23 cellular contexts compared by ENCODE assay signal in genomic region chr1:203055166-203055799, GRCh38. TPM values are rescaled to one million over a fixed set of nuclear protein-coding genes. Genes with fewer than 3 reads are reported as not detected.
DNase-seq lines count a peak whose midpoint lies in the region; ATAC-seq, FAIRE-seq and TF ChIP-seq lines count a peak whose summit lies in the region.
"Had no signal": no experiment of that assay in that cellular context is flagged by ENCODE, and none has a peak within 500 bp of the region (broad histone marks: within the 10 kb centered on the region; RNA-seq: fewer than 3 reads in every experiment).

No MANE protein-coding gene starts in this region.

- H4K20me1 ChIP-seq in BLaER1 (no peaks in the 10 kb centered on the region), HepG2 (ENCODE audit: insufficient read depth, low read length) (no peaks in the 10 kb centered on the region), GM23248 (ENCODE audit: insufficient read depth) (no peaks in the 10 kb centered on the region)

- in situ Hi-C loops in HepG2 (cut with HindIII; ENCODE audit: extremely low pct_ligation_motif_present, low pct_unique_long_range_greater_than_20kb): no loop called here
- in situ Hi-C loops in GM23248 (cut with MboI): no loop called here

- H3K4me3 Mint-ChIP-seq in WTC11: no peak overlapping the region
- H3K4me3 Mint-ChIP-seq in stimulated activated effector memory CD8-positive, alpha-beta T cell treated with anti-CD3 and anti-CD28 coated beads, Interleukin-12 subunit alpha, Interleukin-12 subunit beta, amount 100 ng/mL, for 72 hours: no peak overlapping the region
- H3K4me3 Mint-ChIP-seq: activated CD4-positive, alpha-beta memory T cell treated with anti-CD3 and anti-CD28 coated beads for 36 hours; activated naive CD4-positive, alpha-beta T cell treated with anti-CD3 and anti-CD28 coated beads, Interleukin-2, amount 50 U/mL, for 24 hours; activated T-cell treated with anti-CD3 and anti-CD28 coated beads, Interleukin-2, amount 50 U/mL, for 24 hours had no signal

- H3K27me3 ChIP-seq in BLaER1 (no peaks in the 10 kb centered on the region), HepG2 (ENCODE audit: control insufficient read depth in 1 of 2, insufficient read depth in 2 of 2, low read length in 2 of 2) (peaks cover 5 to 27% of the 10 kb centered on the region in 2 experiments; a peak in 4 of 5 replicates), esophagus squamous epithelium (peaks cover 0 to 16% (median 0%) of the 10 kb centered on the region in 4 donors), GM23248 (replicated peaks; ENCODE audit: insufficient read depth) (no peaks in the 10 kb centered on the region)
- H3K27me3 ChIP-seq: thyroid gland had no signal

- TF ChIP-seq EP300 in HepG2 (IDR thresholded peaks at IDR 0.05; ENCODE audit: low read depth in 2 of 2, low read length in 2 of 2) (no peak), HepG2 (CRISPR knock-in tag; IDR thresholded peaks at IDR 0.05; ENCODE audit: borderline replicate concordance) (no peak)

- no peak for TF ChIP-seq CTCF in WTC11 (IDR thresholded peaks at IDR 0.05)
- 0 out of 2 replicates have a peak, but pooled peaks have one; percentile 3 for TF ChIP-seq CTCF in HepG2 (CRISPR knock-in tag; IDR thresholded peaks at IDR 0.05)
- no peak for TF ChIP-seq CTCF in esophagus squamous epithelium (IDR thresholded peaks at IDR 0.05)

- intact Hi-C loops in HepG2 (cut with micrococcal nuclease; ENCODE audit: unreplicated experiment) (no loop called here), esophagus squamous epithelium (cut with DNase I) (no loop called here)

- BruUV-seq in HepG2 (replicated peaks; lab: Mats Ljungman, UMichigan): no TSS peak

- no peaks in the 10 kb centered on the region for H3K27me3 Mint-ChIP-seq in WTC11 (ENCODE audit: low read depth)
- H3K27me3 Mint-ChIP-seq: activated naive CD4-positive, alpha-beta T cell treated with anti-CD3 and anti-CD28 coated beads, Interleukin-2, amount 50 U/mL, for 24 hours had no signal

- H3K4me3 ChIP-seq in BLaER1 (no peak overlapping the region), HepG2 (replicated peaks in 1 of 3; ENCODE audit: insufficient read depth in 1 of 3, low read depth in 2 of 3, low read length in 3 of 3) (no peak overlapping the region), esophagus squamous epithelium (no peak overlapping the region), GM23248 (no peak overlapping the region)
- H3K4me3 ChIP-seq: lower lobe of right lung, psoas muscle, thyroid gland had no signal

- 74% methylated on average over 19 of the region's 24 CpGs for WGBS in HepG2 (ENCODE audit: low lambda C conversion rate)
- WGBS in esophagus squamous epithelium, 2 donors: 83 to 85% methylated on average over 9 to 17 of the region's 24 CpGs
- WGBS in GM23248 (ENCODE audit: low coverage in 1 of 2, low lambda C conversion rate in 2 of 2, missing lambda C conversion rate in 2 of 2), 2 experiments: 89 to 93% methylated on average over 23 to 24 of the region's 24 CpGs

- DNase-seq in HEK293T (ENCODE audit: extremely low spot score) (peak; percentile 60), WTC11 (ENCODE audit: low spot score) (peak; percentile 69), HepG2 (ENCODE audit: low spot score) (no peak), esophagus squamous epithelium (lab: John Stamatoyannopoulos, UW) (no peak), GM23248 (no peak)
- no peak for DNase-seq in stimulated activated effector memory CD8-positive, alpha-beta T cell treated with anti-CD3 and anti-CD28 coated beads, Interleukin-12 subunit alpha, Interleukin-12 subunit beta, amount 100 ng/mL, for 72 hours (ENCODE audit: low spot score in 2 of 2)
- DNase-seq: activated CD4-positive, alpha-beta memory T cell treated with anti-CD3 and anti-CD28 coated beads for 36 hours; activated T-cell treated with anti-CD3 and anti-CD28 coated beads, Interleukin-2, amount 50 U/mL, for 24 hours; AML-193; KBM-7; lower lobe of right lung; NCI-H1092 treated with DMSO at 0.1 percent for 48 hours; NCI-H2107; NCI-H748 treated with DMSO at 0.1 percent for 48 hours; RPMI8226 had no signal

- H2AFZ ChIP-seq in HepG2 (ENCODE audit: low read length) (no peak overlapping the region), GM23248 (no peak overlapping the region)

- peak overlapping the region; percentile 78 for H3K4me2 ChIP-seq in BLaER1
- H3K4me2 ChIP-seq in HepG2 (ENCODE audit: low read depth, low read length): no peak overlapping the region
- H3K4me2 ChIP-seq in GM23248 (ENCODE audit: unreplicated experiment): no peak overlapping the region

- CTCF ChIA-PET in HEK293T (lab: Yijun Ruan, JAX) (interaction anchor here (1.0 to 4.3 kb wide), 3 partner anchors 9 to 15 kb away, joined by 3 to 25 read pairs (median 3); no protein-coding TSS in a partner anchor), WTC11 (lab: Charles Lee) (interaction anchor here (0.6 to 11.5 kb wide), 26 partner anchors 9 to 1497 kb away, joined by 3 to 412 read pairs (median 6); partner anchors contain the start of genes ADORA1 and PPFIA4), HepG2 (lab: Yijun Ruan, JAX; ENCODE audit: low intra/inter-chr PET ratio, low total read pairs) (no interaction called here)

- peaks cover 47% of the 10 kb centered on the region for H3K4me1 Mint-ChIP-seq in WTC11
- H3K4me1 Mint-ChIP-seq in stimulated activated effector memory CD8-positive, alpha-beta T cell treated with anti-CD3 and anti-CD28 coated beads, Interleukin-12 subunit alpha, Interleukin-12 subunit beta, amount 100 ng/mL, for 72 hours: no peaks in the 10 kb centered on the region
- H3K4me1 Mint-ChIP-seq: activated naive CD4-positive, alpha-beta T cell treated with anti-CD3 and anti-CD28 coated beads, Interleukin-2, amount 50 U/mL, for 24 hours had no signal

- TF ChIP-seq RAD21 in HepG2 (CRISPR knock-in tag; IDR thresholded peaks at IDR 0.05): no peak

- no peak for TF ChIP-seq POLR2A in HepG2 (IDR thresholded peaks at IDR 0.05; ENCODE audit: insufficient read depth in 1 of 2, low read depth in 2 of 2, low read length in 2 of 2)
- TF ChIP-seq POLR2A in esophagus squamous epithelium (IDR thresholded peaks at IDR 0.05): no peak

- H3K9me3 Mint-ChIP-seq in WTC11: no peaks in the 10 kb centered on the region
- no peaks in the 10 kb centered on the region for H3K9me3 Mint-ChIP-seq in stimulated activated effector memory CD8-positive, alpha-beta T cell treated with anti-CD3 and anti-CD28 coated beads, Interleukin-12 subunit alpha, Interleukin-12 subunit beta, amount 100 ng/mL, for 72 hours
- H3K9me3 Mint-ChIP-seq: activated CD4-positive, alpha-beta memory T cell treated with anti-CD3 and anti-CD28 coated beads for 36 hours; activated naive CD4-positive, alpha-beta T cell treated with anti-CD3 and anti-CD28 coated beads, Interleukin-2, amount 50 U/mL, for 24 hours; activated T-cell treated with anti-CD3 and anti-CD28 coated beads, Interleukin-2, amount 50 U/mL, for 24 hours had no signal

- FAIRE-seq in HepG2 (lab: Jason Lieb, UNC): no peak
- FAIRE-seq: colon, frontal cortex, GM18507 had no signal

- peaks cover 29% of the 10 kb centered on the region for H3K36me3 Mint-ChIP-seq in WTC11
- peaks cover 30% of the 10 kb centered on the region for H3K36me3 Mint-ChIP-seq in stimulated activated effector memory CD8-positive, alpha-beta T cell treated with anti-CD3 and anti-CD28 coated beads, Interleukin-12 subunit alpha, Interleukin-12 subunit beta, amount 100 ng/mL, for 72 hours
- H3K36me3 Mint-ChIP-seq: activated CD4-positive, alpha-beta memory T cell treated with anti-CD3 and anti-CD28 coated beads for 36 hours; activated naive CD4-positive, alpha-beta T cell treated with anti-CD3 and anti-CD28 coated beads, Interleukin-2, amount 50 U/mL, for 24 hours had no signal

- peaks cover 67% of the 10 kb centered on the region for H3K36me3 ChIP-seq in BLaER1
- no peaks in the 10 kb centered on the region for H3K36me3 ChIP-seq in HepG2 (replicated peaks in 1 of 2; ENCODE audit: control insufficient read depth in 1 of 2, insufficient read depth in 2 of 2, low read length in 2 of 2)
- H3K36me3 ChIP-seq in esophagus squamous epithelium: no peaks in the 10 kb centered on the region
- H3K36me3 ChIP-seq in GM23248 (ENCODE audit: low read depth): peaks cover 4% of the 10 kb centered on the region; the same call in 1 of the 2 replicates
- H3K36me3 ChIP-seq: lower lobe of right lung, thyroid gland had no signal

- peak overlapping the region; percentile 76 for H3K27ac ChIP-seq in BLaER1
- no peak overlapping the region for H3K27ac ChIP-seq in HepG2 (ENCODE audit: extremely low read length, insufficient read depth, low read length)
- no peak overlapping the region for H3K27ac ChIP-seq in esophagus squamous epithelium
- no peak overlapping the region for H3K27ac ChIP-seq in GM23248
- H3K27ac ChIP-seq: lower lobe of right lung, psoas muscle, thyroid gland had no signal

- peak; percentile 64 for ATAC-seq in WTC11
- ATAC-seq in HepG2: peak; percentile 61
- ATAC-seq in stimulated activated effector memory CD8-positive, alpha-beta T cell treated with anti-CD3 and anti-CD28 coated beads, Interleukin-12 subunit alpha, Interleukin-12 subunit beta, amount 100 ng/mL, for 72 hours: no peak
- no peak for ATAC-seq in HG03432 (IDR thresholded peaks at IDR 0.05; ENCODE audit: unreplicated experiment)
- ATAC-seq: lower lobe of right lung, psoas muscle had no signal

- H3K9ac ChIP-seq in BLaER1: peak overlapping the region; percentile 58
- H3K9ac ChIP-seq in HepG2 (ENCODE audit: insufficient read depth, low read depth, low read length): no peak overlapping the region
- H3K9ac ChIP-seq in GM23248: no peak overlapping the region

- H3K27ac Mint-ChIP-seq in WTC11: no peak overlapping the region
- H3K27ac Mint-ChIP-seq in stimulated activated effector memory CD8-positive, alpha-beta T cell treated with anti-CD3 and anti-CD28 coated beads, Interleukin-12 subunit alpha, Interleukin-12 subunit beta, amount 100 ng/mL, for 72 hours: no peak overlapping the region
- H3K27ac Mint-ChIP-seq: activated CD4-positive, alpha-beta memory T cell treated with anti-CD3 and anti-CD28 coated beads for 36 hours; activated naive CD4-positive, alpha-beta T cell treated with anti-CD3 and anti-CD28 coated beads, Interleukin-2, amount 50 U/mL, for 24 hours; activated T-cell treated with anti-CD3 and anti-CD28 coated beads, Interleukin-2, amount 50 U/mL, for 24 hours had no signal

- no peaks in the 10 kb centered on the region for H3K9me2 ChIP-seq in GM23248 (ENCODE audit: insufficient read depth)

- H3F3A ChIP-seq in GM23248 (ENCODE audit: insufficient read depth): peaks cover 26% of the 10 kb centered on the region

- POLR2A ChIA-PET in HEK293T (lab: Yijun Ruan, JAX) (no interaction called here), WTC11 (lab: Charles Lee) (interaction anchor here (0.5 to 0.6 kb wide), 3 partner anchors 15 to 438 kb away, joined by 3 to 4 read pairs (median 3); no protein-coding TSS in a partner anchor), HepG2 (lab: Yijun Ruan, JAX) (no interaction called here)

- H3K4me1 ChIP-seq in BLaER1 (peaks cover 100% of the 10 kb centered on the region), HepG2 (ENCODE audit: insufficient read depth, low read length) (no peaks in the 10 kb centered on the region), esophagus squamous epithelium (no peaks in the 10 kb centered on the region), GM23248 (ENCODE audit: insufficient read depth) (peaks cover 17% of the 10 kb centered on the region)
- H3K4me1 ChIP-seq: thyroid gland had no signal

- no peaks in the 10 kb centered on the region for H3K9me3 ChIP-seq in BLaER1
- no peaks in the 10 kb centered on the region for H3K9me3 ChIP-seq in HepG2 (ENCODE audit: low read length)
- H3K9me3 ChIP-seq in esophagus squamous epithelium: no peaks in the 10 kb centered on the region
- no peaks in the 10 kb centered on the region for H3K9me3 ChIP-seq in GM23248 (ENCODE audit: low read depth)
- H3K9me3 ChIP-seq: lower lobe of right lung, psoas muscle, thyroid gland had no signal

- no peaks in the 10 kb centered on the region for H3K79me2 ChIP-seq in HepG2 (ENCODE audit: insufficient read depth, low read length)
- H3K79me2 ChIP-seq in GM23248 (ENCODE audit: insufficient read depth): no peaks in the 10 kb centered on the region

RNA-seq across cellular contexts. Expression of gene PPFIA4, which starts 29.0 kb away (rescaled TPM):
- total RNA-seq in WTC11 (2021): 21.1 to 24.9 TPM (median 22.7 TPM) in 3 replicates
- not detected in 2 replicates for total RNA-seq in HepG2 (2016; rRNA removed; fragmentation: Illumina TruSeq; extraction: Trizol)
- not detected in 2 replicates for total RNA-seq in HepG2 (2016; cell fraction: cytosol; rRNA removed; fragmentation: Illumina TruSeq; extraction: Trizol; ENCODE audit: low read depth)
- 0.15 TPM in 1 of 2 replicates, not detected in the other for total RNA-seq in HepG2 (2016; cell fraction: insoluble cytoplasmic fraction; rRNA removed; fragmentation: Illumina TruSeq; extraction: Trizol)
- total RNA-seq in HepG2 (2016; cell fraction: membrane; rRNA removed; fragmentation: Illumina TruSeq; extraction: Trizol): not detected in 2 replicates
- total RNA-seq in HepG2 (2016; cell fraction: nucleus; rRNA removed; fragmentation: Illumina TruSeq; extraction: Trizol): 0.12 TPM in 1 of 2 replicates, not detected in the other
- polyA plus RNA-seq in HepG2 (2011; rRNA removed): 5.4 and 6.4 TPM in 2 replicates
- 0.67 and 1.6 TPM in 2 replicates for polyA plus RNA-seq in HepG2 (2011; cell fraction: cytosol; rRNA removed)
- 76.9 and 115 TPM in 2 replicates for polyA plus RNA-seq in HepG2 (2011; cell fraction: nucleus; rRNA removed)
- 3.1 and 4.4 TPM in 2 replicates for polyA plus RNA-seq in HepG2 (2012)
- not detected in 2 replicates for polyA plus RNA-seq in HepG2 (2016; cell fraction: cytosol; fragmentation: Illumina TruSeq; extraction: Trizol; ENCODE audit: low read depth)
- polyA plus RNA-seq in HepG2 (2016; cell fraction: insoluble cytoplasmic fraction; fragmentation: Illumina TruSeq; extraction: Trizol; ENCODE audit: low read depth): not detected in 2 replicates
- polyA plus RNA-seq in HepG2 (2016; cell fraction: membrane; fragmentation: Illumina TruSeq; extraction: Trizol; ENCODE audit: low read depth): not detected in 2 replicates
- polyA plus RNA-seq in HepG2 (2016; cell fraction: nucleus; fragmentation: Illumina TruSeq; extraction: Trizol; ENCODE audit: insufficient read depth, low read depth): 0.07 and 0.44 TPM in 2 replicates
- 0.72 and 10.8 TPM in 2 replicates for polyA minus RNA-seq in HepG2 (2011; rRNA and poly(A)+ RNA removed; ENCODE audit: low replicate concordance)
- 0.49 and 0.62 TPM in 2 replicates for polyA minus RNA-seq in HepG2 (2011; cell fraction: cytosol; rRNA and poly(A)+ RNA removed)
- 19.8 and 25.9 TPM in 2 replicates for polyA minus RNA-seq in HepG2 (2011; cell fraction: nucleus; rRNA and poly(A)+ RNA removed)
- 1 to 10 TPM in 2 of 4 donors, under 1 TPM in 2; 0.35 to 1.7 (median 0.93) TPM for total RNA-seq in esophagus squamous epithelium
- 13.6 and 16.1 TPM in 2 replicates for total RNA-seq in GM23248 (2014; rRNA removed; shearing (Covaris generic))
- polyA plus RNA-seq in GM23248 (2016; fragmentation: Nextera tagmentation; extraction: Ambion mirVana): 3.2 and 4.9 TPM in 2 replicates

RNA-seq across cellular contexts. Expression of gene MYOG, which starts 30.5 kb away (rescaled TPM):
- total RNA-seq in WTC11 (2021): not detected in 3 replicates
- total RNA-seq in HepG2 (2016; rRNA removed; fragmentation: Illumina TruSeq; extraction: Trizol): not detected in 2 replicates
- not detected in 2 replicates for total RNA-seq in HepG2 (2016; cell fraction: cytosol; rRNA removed; fragmentation: Illumina TruSeq; extraction: Trizol; ENCODE audit: low read depth)
- total RNA-seq in HepG2 (2016; cell fraction: insoluble cytoplasmic fraction; rRNA removed; fragmentation: Illumina TruSeq; extraction: Trizol): not detected in 2 replicates
- not detected in 2 replicates for total RNA-seq in HepG2 (2016; cell fraction: membrane; rRNA removed; fragmentation: Illumina TruSeq; extraction: Trizol)
- not detected in 2 replicates for total RNA-seq in HepG2 (2016; cell fraction: nucleus; rRNA removed; fragmentation: Illumina TruSeq; extraction: Trizol)
- not detected in 2 replicates for polyA plus RNA-seq in HepG2 (2011; rRNA removed)
- not detected in 2 replicates for polyA plus RNA-seq in HepG2 (2011; cell fraction: cytosol; rRNA removed)
- not detected in 2 replicates for polyA plus RNA-seq in HepG2 (2011; cell fraction: nucleus; rRNA removed)
- not detected in 2 replicates for polyA plus RNA-seq in HepG2 (2012)
- not detected in 2 replicates for polyA plus RNA-seq in HepG2 (2016; cell fraction: cytosol; fragmentation: Illumina TruSeq; extraction: Trizol; ENCODE audit: low read depth)
- not detected in 2 replicates for polyA plus RNA-seq in HepG2 (2016; cell fraction: insoluble cytoplasmic fraction; fragmentation: Illumina TruSeq; extraction: Trizol; ENCODE audit: low read depth)
- not detected in 2 replicates for polyA plus RNA-seq in HepG2 (2016; cell fraction: membrane; fragmentation: Illumina TruSeq; extraction: Trizol; ENCODE audit: low read depth)
- polyA plus RNA-seq in HepG2 (2016; cell fraction: nucleus; fragmentation: Illumina TruSeq; extraction: Trizol; ENCODE audit: insufficient read depth, low read depth): not detected in 2 replicates
- not detected in 2 replicates for polyA minus RNA-seq in HepG2 (2011; rRNA and poly(A)+ RNA removed; ENCODE audit: low replicate concordance)
- not detected in 2 replicates for polyA minus RNA-seq in HepG2 (2011; cell fraction: cytosol; rRNA and poly(A)+ RNA removed)
- polyA minus RNA-seq in HepG2 (2011; cell fraction: nucleus; rRNA and poly(A)+ RNA removed): not detected in 2 replicates
- total RNA-seq in esophagus squamous epithelium: not detected
- total RNA-seq in GM23248 (2014; rRNA removed; shearing (Covaris generic)): not detected in 2 replicates
- not detected in 2 replicates for polyA plus RNA-seq in GM23248 (2016; fragmentation: Nextera tagmentation; extraction: Ambion mirVana)
- total RNA-seq: activated CD4-positive, alpha-beta memory T cell treated with anti-CD3 and anti-CD28 coated beads for 36 hours; lower lobe of right lung; thyroid gland had no signal

RNA-seq across cellular contexts. Expression of gene TMEM183A, which starts 48.1 kb away (rescaled TPM):
- total RNA-seq in WTC11 (2021) (97.4 to 108 TPM (median 99.8 TPM) in 3 replicates), HepG2 (2016; rRNA removed; fragmentation: Illumina TruSeq; extraction: Trizol) (82.0 and 85.4 TPM in 2 replicates), esophagus squamous epithelium (10 to 100 TPM; 39.4 to 77.4 (median 66.5) TPM)
- total RNA-seq in HepG2 (2016; cell fraction: cytosol; rRNA removed; fragmentation: Illumina TruSeq; extraction: Trizol; ENCODE audit: low read depth): 117 and 147 TPM in 2 replicates
- total RNA-seq in HepG2 (2016; cell fraction: insoluble cytoplasmic fraction; rRNA removed; fragmentation: Illumina TruSeq; extraction: Trizol): 82.0 and 82.7 TPM in 2 replicates
- 214 and 215 TPM in 2 replicates for total RNA-seq in HepG2 (2016; cell fraction: membrane; rRNA removed; fragmentation: Illumina TruSeq; extraction: Trizol)
- total RNA-seq in HepG2 (2016; cell fraction: nucleus; rRNA removed; fragmentation: Illumina TruSeq; extraction: Trizol): 59.5 and 61.7 TPM in 2 replicates
- polyA plus RNA-seq in HepG2 (2011; rRNA removed) (56.2 and 59.7 TPM in 2 replicates), GM23248 (2016; fragmentation: Nextera tagmentation; extraction: Ambion mirVana) (57.3 TPM in 2 replicates)
- 65.4 and 69.6 TPM in 2 replicates for polyA plus RNA-seq in HepG2 (2011; cell fraction: cytosol; rRNA removed)
- 86.6 and 92.4 TPM in 2 replicates for polyA plus RNA-seq in HepG2 (2011; cell fraction: nucleus; rRNA removed)
- 28.1 and 30.6 TPM in 2 replicates for polyA plus RNA-seq in HepG2 (2012)
- 140 and 156 TPM in 2 replicates for polyA plus RNA-seq in HepG2 (2016; cell fraction: cytosol; fragmentation: Illumina TruSeq; extraction: Trizol; ENCODE audit: low read depth)
- 69.4 and 76.0 TPM in 2 replicates for polyA plus RNA-seq in HepG2 (2016; cell fraction: insoluble cytoplasmic fraction; fragmentation: Illumina TruSeq; extraction: Trizol; ENCODE audit: low read depth)
- polyA plus RNA-seq in HepG2 (2016; cell fraction: membrane; fragmentation: Illumina TruSeq; extraction: Trizol; ENCODE audit: low read depth): 186 and 191 TPM in 2 replicates
- polyA plus RNA-seq in HepG2 (2016; cell fraction: nucleus; fragmentation: Illumina TruSeq; extraction: Trizol; ENCODE audit: insufficient read depth, low read depth): 82.0 and 83.2 TPM in 2 replicates
- 142 and 277 TPM in 2 replicates for polyA minus RNA-seq in HepG2 (2011; rRNA and poly(A)+ RNA removed; ENCODE audit: low replicate concordance)
- 22.9 and 28.1 TPM in 2 replicates for polyA minus RNA-seq in HepG2 (2011; cell fraction: cytosol; rRNA and poly(A)+ RNA removed)
- 96.7 and 106 TPM in 2 replicates for polyA minus RNA-seq in HepG2 (2011; cell fraction: nucleus; rRNA and poly(A)+ RNA removed)
- total RNA-seq in GM23248 (2014; rRNA removed; shearing (Covaris generic)): 92.7 and 111 TPM in 2 replicates

Comparison
In these comparisons a context has a peak if more than half of its experiments do, and no peak if none do; other contexts are left out.
1. DNase-seq: peak in HEK293T (single experiment) and WTC11 (single experiment); none in HepG2 (single experiment), esophagus squamous epithelium (single experiment), stimulated activated effector memory CD8-positive, alpha-beta T cell treated with anti-CD3 and anti-CD28 coated beads, Interleukin-12 subunit alpha, Interleukin-12 subunit beta, amount 100 ng/mL, for 72 hours (0 of 2) and GM23248 (single experiment).
2. ATAC-seq: peak in WTC11 (single experiment) and HepG2 (single experiment); none in stimulated activated effector memory CD8-positive, alpha-beta T cell treated with anti-CD3 and anti-CD28 coated beads, Interleukin-12 subunit alpha, Interleukin-12 subunit beta, amount 100 ng/mL, for 72 hours (single experiment) and HG03432 (single experiment).